Comparison of ENCODE assay signal across 1 cellular context in genomic region chr2:48589170-48589767, GRCh38.
TF ChIP-seq lines count a peak whose summit lies in the region.

No MANE protein-coding gene starts in this region.

TF ChIP-seq in GM23338, 12 proteins besides CTCF, POLR2A, EP300 and RAD21 (continued from another document):
- TF ChIP-seq ZNF462 (CRISPR knock-in tag; IDR thresholded peaks at IDR 0.05) = no peak
- TF ChIP-seq ZNF114 (CRISPR knock-in tag; IDR thresholded peaks at IDR 0.05) = no peak
- no peak for TF ChIP-seq ETS1 (IDR thresholded peaks at IDR 0.05)
- TF ChIP-seq POLR2AphosphoS5 (IDR thresholded peaks at IDR 0.05; ENCODE audit: low read depth) = no peak
- no peak for TF ChIP-seq CREB1 (CRISPR knock-in tag; IDR thresholded peaks at IDR 0.05; ENCODE audit: low read depth)
- no peak for TF ChIP-seq ZNF331 (CRISPR knock-in tag; IDR thresholded peaks at IDR 0.05; ENCODE audit: low read depth)
